Comparison of ENCODE assay signal across 2 cellular contexts in genomic region chr7:98280296-98280695, GRCh38.
TF ChIP-seq lines count a peak whose summit lies in the region.

No MANE protein-coding gene starts in this region.

TF ChIP-seq in GM12878, 131 proteins besides CTCF, POLR2A, EP300 and RAD21:
- TF ChIP-seq CEBPB (IDR thresholded peaks at IDR 0.05; ENCODE audit: borderline replicate concordance in 1 of 2, low read depth in 2 of 2, low read length in 2 of 2): no peak
- TF ChIP-seq STAT3 (IDR thresholded peaks at IDR 0.05; ENCODE audit: low read depth, low read length): no peak
- TF ChIP-seq NR2F1 (conservative IDR thresholded peaks at IDR 0.05): no peak
- TF ChIP-seq SMARCA5 (IDR thresholded peaks at IDR 0.05): no peak
- no peak for TF ChIP-seq HCFC1 (IDR thresholded peaks at IDR 0.05; ENCODE audit: low read length)
- TF ChIP-seq SP1 (IDR thresholded peaks at IDR 0.05; ENCODE audit: low read depth, low read length): no peak
- no peak for TF ChIP-seq BCL3 (IDR thresholded peaks at IDR 0.05; ENCODE audit: borderline replicate concordance, insufficient read depth, low read depth, low read length, poor library complexity, severe bottlenecking)
- no peak for TF ChIP-seq WRNIP1 (IDR thresholded peaks at IDR 0.05; ENCODE audit: borderline replicate concordance, low read depth, low read length)
- TF ChIP-seq, protein P1, sequence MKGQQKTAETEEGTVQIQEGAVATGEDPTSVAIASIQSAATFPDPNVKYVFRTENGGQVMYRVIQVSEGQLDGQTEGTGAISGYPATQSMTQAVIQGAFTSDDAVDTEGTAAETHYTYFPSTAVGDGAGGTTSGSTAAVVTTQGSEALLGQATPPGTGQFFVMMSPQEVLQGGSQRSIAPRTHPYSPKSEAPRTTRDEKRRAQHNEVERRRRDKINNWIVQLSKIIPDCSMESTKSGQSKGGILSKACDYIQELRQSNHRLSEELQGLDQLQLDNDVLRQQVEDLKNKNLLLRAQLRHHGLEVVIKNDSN (IDR thresholded peaks at IDR 0.05; ENCODE audit: borderline replicate concordance, extremely low read length, insufficient read depth, low read depth, low read length): no peak
- TF ChIP-seq IKZF2 (IDR thresholded peaks at IDR 0.05): no peak
- TF ChIP-seq, protein P2, sequence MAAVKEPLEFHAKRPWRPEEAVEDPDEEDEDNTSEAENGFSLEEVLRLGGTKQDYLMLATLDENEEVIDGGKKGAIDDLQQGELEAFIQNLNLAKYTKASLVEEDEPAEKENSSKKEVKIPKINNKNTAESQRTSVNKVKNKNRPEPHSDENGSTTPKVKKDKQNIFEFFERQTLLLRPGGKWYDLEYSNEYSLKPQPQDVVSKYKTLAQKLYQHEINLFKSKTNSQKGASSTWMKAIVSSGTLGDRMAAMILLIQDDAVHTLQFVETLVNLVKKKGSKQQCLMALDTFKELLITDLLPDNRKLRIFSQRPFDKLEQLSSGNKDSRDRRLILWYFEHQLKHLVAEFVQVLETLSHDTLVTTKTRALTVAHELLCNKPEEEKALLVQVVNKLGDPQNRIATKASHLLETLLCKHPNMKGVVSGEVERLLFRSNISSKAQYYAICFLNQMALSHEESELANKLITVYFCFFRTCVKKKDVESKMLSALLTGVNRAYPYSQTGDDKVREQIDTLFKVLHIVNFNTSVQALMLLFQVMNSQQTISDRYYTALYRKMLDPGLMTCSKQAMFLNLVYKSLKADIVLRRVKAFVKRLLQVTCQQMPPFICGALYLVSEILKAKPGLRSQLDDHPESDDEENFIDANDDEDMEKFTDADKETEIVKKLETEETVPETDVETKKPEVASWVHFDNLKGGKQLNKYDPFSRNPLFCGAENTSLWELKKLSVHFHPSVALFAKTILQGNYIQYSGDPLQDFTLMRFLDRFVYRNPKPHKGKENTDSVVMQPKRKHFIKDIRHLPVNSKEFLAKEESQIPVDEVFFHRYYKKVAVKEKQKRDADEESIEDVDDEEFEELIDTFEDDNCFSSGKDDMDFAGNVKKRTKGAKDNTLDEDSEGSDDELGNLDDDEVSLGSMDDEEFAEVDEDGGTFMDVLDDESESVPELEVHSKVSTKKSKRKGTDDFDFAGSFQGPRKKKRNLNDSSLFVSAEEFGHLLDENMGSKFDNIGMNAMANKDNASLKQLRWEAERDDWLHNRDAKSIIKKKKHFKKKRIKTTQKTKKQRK (IDR thresholded peaks at IDR 0.05; ENCODE audit: low read depth, low read length): no peak
- no peak for TF ChIP-seq RB1 (IDR thresholded peaks at IDR 0.05; ENCODE audit: borderline replicate concordance)
- TF ChIP-seq, protein P3, sequence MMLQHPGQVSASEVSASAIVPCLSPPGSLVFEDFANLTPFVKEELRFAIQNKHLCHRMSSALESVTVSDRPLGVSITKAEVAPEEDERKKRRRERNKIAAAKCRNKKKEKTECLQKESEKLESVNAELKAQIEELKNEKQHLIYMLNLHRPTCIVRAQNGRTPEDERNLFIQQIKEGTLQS (IDR thresholded peaks at IDR 0.05; ENCODE audit: borderline replicate concordance, extremely low read depth, low read depth, low read length): no peak
- no peak for TF ChIP-seq RBBP5 (conservative IDR thresholded peaks at IDR 0.05)
- no peak for TF ChIP-seq MAX (IDR thresholded peaks at IDR 0.05; ENCODE audit: low read depth, low read length)
- TF ChIP-seq SREBF2 (IDR thresholded peaks at IDR 0.05; ENCODE audit: low read length): no peak
- no peak for TF ChIP-seq TARDBP (IDR thresholded peaks at IDR 0.05; ENCODE audit: borderline replicate concordance)

TF ChIP-seq in GM12891, 5 proteins besides CTCF, POLR2A, EP300 and RAD21:
- TF ChIP-seq TAF1 (IDR thresholded peaks at IDR 0.05; ENCODE audit: low read depth, low read length) (no peak), SPI1 (IDR thresholded peaks at IDR 0.05; ENCODE audit: low read depth, low read length) (no peak)
